ENCODE assay signal across 20 cellular contexts in genomic region chr17:18379246-18380146, GRCh38. TPM values are rescaled to one million over a fixed set of nuclear protein-coding genes. Genes with fewer than 3 reads are reported as not detected.
DNase-seq lines count a peak whose midpoint lies in the region; FAIRE-seq and TF ChIP-seq lines count a peak whose summit lies in the region.
"Had no signal": no experiment of that assay in that cellular context is flagged by ENCODE, and none has a peak within 500 bp of the region (broad histone marks: within the 10 kb centered on the region; RNA-seq: fewer than 3 reads in every experiment).

No MANE protein-coding gene starts in this region.

- H3K4me3 Mint-ChIP-seq in astrocyte (ENCODE audit: unreplicated experiment), result no peak overlapping the region

- no peaks in the 10 kb centered on the region for H3K27me3 ChIP-seq in astrocyte (ENCODE audit: insufficient read depth, low read length)

- in situ Hi-C loops in GM13976 (cut with MboI; ENCODE audit: low sequenced_read_pairs, unreplicated experiment), result no loop called here

- H3K36me3 ChIP-seq in astrocyte (ENCODE audit: insufficient read depth, low read length), result no peaks in the 10 kb centered on the region

- H3K9ac ChIP-seq in astrocyte (ENCODE audit: low read length), result no peak overlapping the region

- no peaks in the 10 kb centered on the region for H4K20me1 ChIP-seq in astrocyte (ENCODE audit: insufficient read depth, low read length)

- no peaks in the 10 kb centered on the region for H3K4me1 ChIP-seq in astrocyte (ENCODE audit: insufficient read depth, low read length)
- H3K4me1 ChIP-seq: Caco-2 had no signal

- no peak overlapping the region for H3K4me2 ChIP-seq in astrocyte (ENCODE audit: low read length)

- intact Hi-C loops in posterior vena cava (cut with DNase I), result loop anchor here in 1 of 2 donors (10.0 kb wide), 1 partner anchor 535 kb away; no protein-coding TSS in a partner anchor

- H2AFZ ChIP-seq in astrocyte (ENCODE audit: low read depth, low read length), result no peak overlapping the region

- H3K9me3 ChIP-seq in astrocyte (ENCODE audit: insufficient read depth, low read depth, low read length), result no peaks in the 10 kb centered on the region
- H3K9me3 ChIP-seq: Caco-2 had no signal

- H3K36me3 Mint-ChIP-seq in astrocyte (ENCODE audit: low read depth, unreplicated experiment), result no peaks in the 10 kb centered on the region

- DNase-seq in GM13976 (ENCODE audit: low spot score), result peak; percentile 8
- DNase-seq in astrocyte (ENCODE audit: low read depth), result no peak
- DNase-seq in germinal center (ENCODE audit: low spot score), result peak; percentile 0
- DNase-seq in posterior vena cava (ENCODE audit: low spot score), result peak; percentile 68
- no peak for DNase-seq in HuH-7 (ENCODE audit: low spot score)
- no peak for DNase-seq in mucosa of gallbladder (ENCODE audit: low spot score)
- DNase-seq in kidney glomerular epithelial cell (lab: John Stamatoyannopoulos, UW), result no peak
- no peak for DNase-seq in activated gamma-delta T cell treated with Interleukin-2 at 50 U/mL for 16 hours
- DNase-seq: KBM-7, NCI-H1092 treated with DMSO at 0.1 percent for 48 hours, NCI-H1694, NCI-H774, SHP77 treated with DMSO at 0.1 percent for 48 hours had no signal

- H3K4me1 Mint-ChIP-seq in astrocyte (ENCODE audit: low read depth, unreplicated experiment), result no peaks in the 10 kb centered on the region

- H3K79me2 ChIP-seq in astrocyte (ENCODE audit: insufficient read depth, low read length), result no peaks in the 10 kb centered on the region

- H3K9me3 Mint-ChIP-seq in astrocyte (ENCODE audit: unreplicated experiment), result peaks cover 4% of the 10 kb centered on the region

- no peak overlapping the region for H3K27ac ChIP-seq in astrocyte (ENCODE audit: low read depth, low read length)
- H3K27ac ChIP-seq: C4-2B had no signal

- peaks cover 8% of the 10 kb centered on the region for H3K27me3 Mint-ChIP-seq in astrocyte (ENCODE audit: low read depth, unreplicated experiment)

- H3K27ac Mint-ChIP-seq in astrocyte (ENCODE audit: unreplicated experiment), result no peak overlapping the region

- TF ChIP-seq CTCF in GM13976 (IDR thresholded peaks at IDR 0.05; ENCODE audit: borderline replicate concordance, control extremely low read depth, extremely low read depth, insufficient read depth, missing control alignments) (no peak), astrocyte (IDR thresholded peaks at IDR 0.05; ENCODE audit: insufficient read depth, low read depth, low read length) (no peak)

- FAIRE-seq in astrocyte (lab: Jason Lieb, UNC), result peak; percentile 26
- FAIRE-seq: A204.1, GM12878, GM19239, RCC 7860 had no signal

- no peak overlapping the region for H3K4me3 ChIP-seq in astrocyte (ENCODE audit: insufficient read depth, low read depth, low read length)
- H3K4me3 ChIP-seq: GM12878 had no signal

RNA-seq across cellular contexts. Expression of gene EVPLL, which starts 1.9 kb away (rescaled TPM):
- total RNA-seq in astrocyte (not detected in 2 replicates), posterior vena cava (not detected), mucosa of gallbladder (0.14 TPM)
- total RNA-seq: Caco-2, GM12878, NCI-H460 had no signal

RNA-seq across cellular contexts. Expression of gene SHMT1, which starts 16.1 kb away (rescaled TPM):
- total RNA-seq in astrocyte (5.1 and 6.4 TPM in 2 replicates), posterior vena cava (10 to 100 TPM in 1 of 2 donors, 1 to 10 TPM in 1; 9.6 to 19.3 TPM), mucosa of gallbladder (28.0 TPM)

Comparison
In these comparisons a context has a peak if more than half of its experiments do, and no peak if none do; other contexts are left out.
1. DNase-seq: peak in GM13976 (single experiment), germinal center (single experiment) and posterior vena cava (single experiment); none in astrocyte (single experiment), HuH-7 (single experiment), mucosa of gallbladder (single experiment), kidney glomerular epithelial cell (single experiment) and activated gamma-delta T cell treated with Interleukin-2 at 50 U/mL for 16 hours (single experiment).